Comparison of ENCODE assay signal across 25 cellular contexts in the genomic region with DNA sequence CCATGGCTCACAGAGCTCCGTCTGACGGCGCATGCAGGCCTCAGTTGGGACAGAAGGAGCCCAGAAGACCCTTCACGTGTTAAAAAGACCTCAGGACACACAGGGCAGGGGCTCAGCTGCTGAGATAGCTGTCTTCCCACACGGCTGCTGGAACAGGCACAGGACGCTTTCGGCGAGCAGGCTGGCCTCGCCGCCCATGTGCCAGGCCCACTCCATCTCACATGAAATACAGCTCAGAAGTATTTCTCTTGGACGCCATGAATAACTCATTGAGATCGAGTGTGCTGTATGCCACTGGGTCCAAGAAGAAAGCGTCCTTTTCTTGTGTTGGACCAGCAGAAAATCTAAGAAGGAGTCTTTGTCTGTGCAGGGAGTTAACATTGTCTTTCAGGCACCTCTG.
DNase-seq lines count a peak whose midpoint lies in the region; ATAC-seq, FAIRE-seq and TF ChIP-seq lines count a peak whose summit lies in the region.
"Had no signal": no experiment of that assay in that cellular context is flagged by ENCODE, and none has a peak within 500 bp of the region (broad histone marks: within the 10 kb centered on the region; RNA-seq: fewer than 3 reads in every experiment).

No MANE protein-coding gene starts in this region.

- ATAC-seq in lower lobe of right lung, result no peak
- peak; percentile 68 for ATAC-seq in sciatic nerve
- no peak for ATAC-seq in HG03139 (IDR thresholded peaks at IDR 0.05; ENCODE audit: unreplicated experiment)
- ATAC-seq: K562; stimulated activated naive CD8-positive, alpha-beta T cell treated with anti-CD3 and anti-CD28 coated beads, Interleukin-15, amount 100 ng/mL, for 72 hours had no signal

- H3K4me1 ChIP-seq in HEK293 (ENCODE audit: control insufficient read depth, insufficient read depth, low read length) (peaks cover 9% of the 10 kb centered on the region; the same call in 1 of the 2 replicates), lower lobe of right lung (peaks cover 5% of the 10 kb centered on the region)
- H3K4me1 ChIP-seq: BE2C had no signal

- POLR2A ChIA-PET in HEK293 (lab: Yijun Ruan, JAX), result interaction anchor here (0.5 kb wide), 1 partner anchor 18 kb away, joined by 5 read pairs; no protein-coding TSS in a partner anchor

- no peak for FAIRE-seq in H54 (lab: Jason Lieb, UNC)
- FAIRE-seq: H1, small intestine had no signal

- TF ChIP-seq CTCF in HEK293 (tag by site-specific recombination; IDR thresholded peaks at IDR 0.05) (no peak), lower lobe of right lung (IDR thresholded peaks at IDR 0.05) (no peak)

- CTCF ChIA-PET in HEK293 (lab: Yijun Ruan, JAX), result no interaction called here

- intact Hi-C loops in lower lobe of right lung (cut with DNase I), result no loop called here
- intact Hi-C loops in sciatic nerve (cut with DNase I), result no loop called here

- H3K36me3 ChIP-seq in HEK293 (ENCODE audit: control insufficient read depth in 2 of 2, insufficient read depth in 1 of 2, low read length in 2 of 2), result no peaks in the 10 kb centered on the region; a peak in 1 of 3 replicates
- H3K36me3 ChIP-seq in lower lobe of right lung, result no peaks in the 10 kb centered on the region
- H3K36me3 ChIP-seq: BE2C, MG63, transverse colon had no signal

- H3K27me3 ChIP-seq in lower lobe of right lung (ENCODE audit: low read depth), result no peaks in the 10 kb centered on the region
- H3K27me3 ChIP-seq: BE2C, MG63, transverse colon had no signal

- DNase-seq in caudate nucleus (lab: John Stamatoyannopoulos, UW) (peak in 18 of 61 donors; percentile 15 to 68 (median 30)), lower lobe of right lung (no peak), sciatic nerve (ENCODE audit: low spot score) (no peak), H54 (ENCODE audit: insufficient read length, low spot score) (no peak), CD1c-positive myeloid dendritic cell (ENCODE audit: extremely low spot score) (no peak), DMS79 treated with DMSO at 0.1 percent for 48 hours (lab: John Stamatoyannopoulos, UW) (no peak)
- DNase-seq: activated CD4-positive, alpha-beta memory T cell treated with anti-CD3 and anti-CD28 coated beads for 36 hours; activated CD8-positive, alpha-beta memory T cell treated with anti-CD3 and anti-CD28 coated beads, Interleukin-2, amount 50 U/mL, for 48 hours; activated naive CD8-positive, alpha-beta T cell treated with anti-CD3 and anti-CD28 coated beads, Interleukin-2, amount 10 ng/mL, durations not matched to agents 7 days and 5 days; BE2C; DMS153; mammary epithelial cell; NCI-H1105 treated with DMSO at 0.1 percent for 48 hours; stimulated activated CD4-positive, alpha-beta T cell treated with anti-CD3 and anti-CD28 coated beads, Interleukin-1b, Interleukin-23, amount 100 ng/mL, for 48 hours; stimulated activated CD8-positive, alpha-beta memory T cell treated with anti-CD3 and anti-CD28 coated beads, Interleukin-4, amount 100 ng/mL, for 48 hours; stimulated activated naive CD8-positive, alpha-beta T cell treated with anti-CD3 and anti-CD28 coated beads, Interleukin-15, amount 100 ng/mL, for 72 hours; T-helper 1 cell; transverse colon had no signal

- H3K27ac ChIP-seq in HEK293 (ENCODE audit: extremely low read depth, low read depth, low read length) (0 out of 2 replicates have a peak overlapping the region, but pooled peaks have one; percentile 5), caudate nucleus (ENCODE audit: low read depth, low read length) (peak overlapping the region; percentile 87), lower lobe of right lung (peak overlapping the region; percentile 56)
- H3K27ac ChIP-seq: epithelial cell of prostate had no signal

- no peak for TF ChIP-seq POLR2A in H54 (IDR thresholded peaks at IDR 0.05; ENCODE audit: low read depth, low read length)

- H3K9me3 ChIP-seq in HEK293 (ENCODE audit: control insufficient read depth, insufficient read depth, low read depth, low read length) (no peaks in the 10 kb centered on the region), lower lobe of right lung (no peaks in the 10 kb centered on the region)
- H3K9me3 ChIP-seq: BE2C, MG63, transverse colon had no signal

- no peak overlapping the region for H3K4me3 ChIP-seq in HEK293 (ENCODE audit: low read depth, low read length)
- no peak overlapping the region for H3K4me3 ChIP-seq in lower lobe of right lung
- H3K4me3 ChIP-seq: K562, MG63, transverse colon had no signal

TF ChIP-seq in HEK293, 187 proteins besides CTCF, POLR2A, EP300 and RAD21 (continues in another document):
- TF ChIP-seq, protein P1, sequence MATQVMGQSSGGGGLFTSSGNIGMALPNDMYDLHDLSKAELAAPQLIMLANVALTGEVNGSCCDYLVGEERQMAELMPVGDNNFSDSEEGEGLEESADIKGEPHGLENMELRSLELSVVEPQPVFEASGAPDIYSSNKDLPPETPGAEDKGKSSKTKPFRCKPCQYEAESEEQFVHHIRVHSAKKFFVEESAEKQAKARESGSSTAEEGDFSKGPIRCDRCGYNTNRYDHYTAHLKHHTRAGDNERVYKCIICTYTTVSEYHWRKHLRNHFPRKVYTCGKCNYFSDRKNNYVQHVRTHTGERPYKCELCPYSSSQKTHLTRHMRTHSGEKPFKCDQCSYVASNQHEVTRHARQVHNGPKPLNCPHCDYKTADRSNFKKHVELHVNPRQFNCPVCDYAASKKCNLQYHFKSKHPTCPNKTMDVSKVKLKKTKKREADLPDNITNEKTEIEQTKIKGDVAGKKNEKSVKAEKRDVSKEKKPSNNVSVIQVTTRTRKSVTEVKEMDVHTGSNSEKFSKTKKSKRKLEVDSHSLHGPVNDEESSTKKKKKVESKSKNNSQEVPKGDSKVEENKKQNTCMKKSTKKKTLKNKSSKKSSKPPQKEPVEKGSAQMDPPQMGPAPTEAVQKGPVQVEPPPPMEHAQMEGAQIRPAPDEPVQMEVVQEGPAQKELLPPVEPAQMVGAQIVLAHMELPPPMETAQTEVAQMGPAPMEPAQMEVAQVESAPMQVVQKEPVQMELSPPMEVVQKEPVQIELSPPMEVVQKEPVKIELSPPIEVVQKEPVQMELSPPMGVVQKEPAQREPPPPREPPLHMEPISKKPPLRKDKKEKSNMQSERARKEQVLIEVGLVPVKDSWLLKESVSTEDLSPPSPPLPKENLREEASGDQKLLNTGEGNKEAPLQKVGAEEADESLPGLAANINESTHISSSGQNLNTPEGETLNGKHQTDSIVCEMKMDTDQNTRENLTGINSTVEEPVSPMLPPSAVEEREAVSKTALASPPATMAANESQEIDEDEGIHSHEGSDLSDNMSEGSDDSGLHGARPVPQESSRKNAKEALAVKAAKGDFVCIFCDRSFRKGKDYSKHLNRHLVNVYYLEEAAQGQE (tag by site-specific recombination; IDR thresholded peaks at IDR 0.05), result no peak
- no peak for TF ChIP-seq ZNF610 (tag by site-specific recombination; IDR thresholded peaks at IDR 0.05; ENCODE audit: borderline replicate concordance)
- TF ChIP-seq ZNF133 (tag by site-specific recombination; IDR thresholded peaks at IDR 0.05), result no peak
- TF ChIP-seq, protein P2, sequence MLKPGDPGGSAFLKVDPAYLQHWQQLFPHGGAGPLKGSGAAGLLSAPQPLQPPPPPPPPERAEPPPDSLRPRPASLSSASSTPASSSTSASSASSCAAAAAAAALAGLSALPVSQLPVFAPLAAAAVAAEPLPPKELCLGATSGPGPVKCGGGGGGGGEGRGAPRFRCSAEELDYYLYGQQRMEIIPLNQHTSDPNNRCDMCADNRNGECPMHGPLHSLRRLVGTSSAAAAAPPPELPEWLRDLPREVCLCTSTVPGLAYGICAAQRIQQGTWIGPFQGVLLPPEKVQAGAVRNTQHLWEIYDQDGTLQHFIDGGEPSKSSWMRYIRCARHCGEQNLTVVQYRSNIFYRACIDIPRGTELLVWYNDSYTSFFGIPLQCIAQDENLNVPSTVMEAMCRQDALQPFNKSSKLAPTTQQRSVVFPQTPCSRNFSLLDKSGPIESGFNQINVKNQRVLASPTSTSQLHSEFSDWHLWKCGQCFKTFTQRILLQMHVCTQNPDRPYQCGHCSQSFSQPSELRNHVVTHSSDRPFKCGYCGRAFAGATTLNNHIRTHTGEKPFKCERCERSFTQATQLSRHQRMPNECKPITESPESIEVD (tag by site-specific recombination; IDR thresholded peaks at IDR 0.05), result no peak
- TF ChIP-seq ZNF391 (tag by site-specific recombination; IDR thresholded peaks at IDR 0.05; ENCODE audit: borderline replicate concordance, low read depth), result no peak
- TF ChIP-seq ZNF549 (tag by site-specific recombination; IDR thresholded peaks at IDR 0.05), result no peak
- no peak for TF ChIP-seq SP3 (tag by site-specific recombination; IDR thresholded peaks at IDR 0.05)
- no peak for TF ChIP-seq MEIS1 (CRISPR knock-in tag; IDR thresholded peaks at IDR 0.05; ENCODE audit: borderline replicate concordance)
- no peak for TF ChIP-seq ZNF473 (tag by site-specific recombination; IDR thresholded peaks at IDR 0.05)
- TF ChIP-seq, protein P3, sequence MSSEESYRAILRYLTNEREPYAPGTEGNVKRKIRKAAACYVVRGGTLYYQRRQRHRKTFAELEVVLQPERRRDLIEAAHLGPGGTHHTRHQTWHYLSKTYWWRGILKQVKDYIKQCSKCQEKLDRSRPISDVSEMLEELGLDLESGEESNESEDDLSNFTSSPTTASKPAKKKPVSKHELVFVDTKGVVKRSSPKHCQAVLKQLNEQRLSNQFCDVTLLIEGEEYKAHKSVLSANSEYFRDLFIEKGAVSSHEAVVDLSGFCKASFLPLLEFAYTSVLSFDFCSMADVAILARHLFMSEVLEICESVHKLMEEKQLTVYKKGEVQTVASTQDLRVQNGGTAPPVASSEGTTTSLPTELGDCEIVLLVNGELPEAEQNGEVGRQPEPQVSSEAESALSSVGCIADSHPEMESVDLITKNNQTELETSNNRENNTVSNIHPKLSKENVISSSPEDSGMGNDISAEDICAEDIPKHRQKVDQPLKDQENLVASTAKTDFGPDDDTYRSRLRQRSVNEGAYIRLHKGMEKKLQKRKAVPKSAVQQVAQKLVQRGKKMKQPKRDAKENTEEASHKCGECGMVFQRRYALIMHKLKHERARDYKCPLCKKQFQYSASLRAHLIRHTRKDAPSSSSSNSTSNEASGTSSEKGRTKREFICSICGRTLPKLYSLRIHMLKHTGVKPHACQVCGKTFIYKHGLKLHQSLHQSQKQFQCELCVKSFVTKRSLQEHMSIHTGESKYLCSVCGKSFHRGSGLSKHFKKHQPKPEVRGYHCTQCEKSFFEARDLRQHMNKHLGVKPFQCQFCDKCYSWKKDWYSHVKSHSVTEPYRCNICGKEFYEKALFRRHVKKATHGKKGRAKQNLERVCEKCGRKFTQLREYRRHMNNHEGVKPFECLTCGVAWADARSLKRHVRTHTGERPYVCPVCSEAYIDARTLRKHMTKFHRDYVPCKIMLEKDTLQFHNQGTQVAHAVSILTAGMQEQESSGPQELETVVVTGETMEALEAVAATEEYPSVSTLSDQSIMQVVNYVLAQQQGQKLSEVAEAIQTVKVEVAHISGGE (tag by site-specific recombination; conservative IDR thresholded peaks at IDR 0.05; ENCODE audit: low read depth), result no peak
- TF ChIP-seq, protein P4, sequence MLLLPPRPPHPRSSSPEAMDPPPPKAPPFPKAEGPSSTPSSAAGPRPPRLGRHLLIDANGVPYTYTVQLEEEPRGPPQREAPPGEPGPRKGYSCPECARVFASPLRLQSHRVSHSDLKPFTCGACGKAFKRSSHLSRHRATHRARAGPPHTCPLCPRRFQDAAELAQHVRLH (tag by site-specific recombination; IDR thresholded peaks at IDR 0.05), result no peak

Comparison
In these comparisons a context has a peak if more than half of its experiments do, and no peak if none do; other contexts are left out.
1. H3K27ac ChIP-seq: peak in every context shown above with its lines; median percentile 87 in caudate nucleus; 56 in lower lobe of right lung; 5 in HEK293.